1 cellular context compared by ENCODE assay signal in the genomic region with DNA sequence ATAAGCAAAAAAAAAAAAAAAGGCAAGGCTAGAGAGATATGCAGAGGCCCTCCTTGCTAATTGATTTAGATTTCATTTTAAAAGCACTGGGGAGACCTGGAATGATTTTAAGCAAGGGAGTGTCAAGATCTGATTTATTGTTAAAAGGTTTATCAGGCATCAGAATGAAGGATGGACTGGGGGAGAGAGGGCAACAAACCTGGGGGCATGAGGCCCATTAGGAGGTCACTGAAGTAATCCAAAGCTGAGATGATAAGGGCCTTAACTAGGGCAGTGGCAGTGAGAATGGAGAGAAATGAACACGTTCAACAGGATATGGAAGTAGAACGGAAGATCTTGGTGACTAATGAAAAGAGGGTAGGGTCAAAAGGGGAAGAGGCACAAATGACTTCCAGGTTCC.
TF ChIP-seq lines count a peak whose summit lies in the region.

No MANE protein-coding gene starts in this region.

TF ChIP-seq in SK-N-SH treated with all-trans-retinoic acid at 6 μM for 48 hours, 23 proteins besides CTCF, POLR2A, EP300 and RAD21:
- TF ChIP-seq ZFP30 (CRISPR knock-in tag; IDR thresholded peaks at IDR 0.05) (no peak), ISL1 (CRISPR knock-in tag; IDR thresholded peaks at IDR 0.05) (peak; percentile 64)
TF ChIP-seq in SK-N-SH treated with all-trans-retinoic acid at 6 μM for 48 hours: peak in this region for 1.
